ENCODE assay signal across 23 cellular contexts in the genomic region with DNA sequence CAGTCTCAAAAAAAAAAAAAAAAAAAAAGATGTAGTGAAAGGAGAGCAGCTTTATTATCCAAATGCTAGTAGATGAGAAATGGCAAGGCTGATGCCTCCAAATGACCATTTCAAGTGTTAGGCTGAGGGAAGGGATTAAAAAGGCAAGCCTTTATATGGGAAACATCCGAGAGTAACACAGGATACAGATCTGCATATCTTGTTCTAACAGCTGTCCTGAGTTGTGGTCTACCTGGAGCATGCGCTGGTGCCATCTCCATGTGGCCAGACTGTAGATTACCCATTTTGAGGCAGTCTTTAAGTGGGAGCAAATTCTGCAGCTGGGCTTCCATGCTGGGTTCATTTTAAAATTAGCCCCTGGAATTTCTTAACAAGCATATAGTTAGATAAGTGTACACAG.
"Had no signal": no experiment of that assay in that cellular context is flagged by ENCODE, and none has a peak within 500 bp of the region (broad histone marks: within the 10 kb centered on the region; RNA-seq: fewer than 3 reads in every experiment).

No MANE protein-coding gene starts in this region.

- DNase-seq: Karpas-422, KG1, NCI-H1092, NCI-H1105 treated with DMSO at 0.1 percent for 48 hours, NCI-H1417 treated with DMSO at 0.1 percent for 48 hours, NCI-H146, NCI-H1694 treated with DMSO at 0.1 percent for 48 hours, NCI-H1930, NCI-H2081, NCI-H2107, NCI-H2227 treated with DMSO at 0.1 percent for 48 hours, NCI-H524 treated with DMSO at 0.1 percent for 48 hours, NCI-H69, NCI-H774, PC-3, SHP77, SK-N-SH, SW 1271 had no signal

- H3K9me3 ChIP-seq: MG63, SK-N-SH had no signal

- FAIRE-seq: HTR-8/SVneo had no signal

- H3K9ac ChIP-seq: SK-N-SH had no signal

- H3K27ac ChIP-seq: HL-60, RWPE1 had no signal

- H3K4me3 ChIP-seq: MG63 had no signal

- ATAC-seq: Panc1, PC-3 had no signal

- H3K36me3 ChIP-seq: MG63 had no signal

- H3K27me3 ChIP-seq: MG63 had no signal

- H3K4me2 ChIP-seq: SK-N-SH had no signal
